21 cellular contexts compared by ENCODE assay signal in genomic region chr17:33580215-33580614, GRCh38.
"Had no signal": no experiment of that assay in that cellular context is flagged by ENCODE, and none has a peak within 500 bp of the region (broad histone marks: within the 10 kb centered on the region; RNA-seq: fewer than 3 reads in every experiment).

No MANE protein-coding gene starts in this region.

- H3K27ac Mint-ChIP-seq: naive thymus-derived CD4-positive, alpha-beta T cell; nephron progenitor cell; type B pancreatic cell had no signal

- FAIRE-seq: islet of Langerhans, urothelium cell line had no signal

- H3K4me1 ChIP-seq: heart left ventricle, psoas muscle, spleen had no signal

- H3K9me3 ChIP-seq: heart left ventricle, neutrophil, psoas muscle, spleen had no signal

- H3K36me3 ChIP-seq: heart left ventricle, neutrophil, spleen had no signal

- H3K4me3 ChIP-seq: dorsolateral prefrontal cortex, heart left ventricle, psoas muscle, spleen had no signal

- H3K27ac ChIP-seq: dorsolateral prefrontal cortex, heart left ventricle, neutrophil, psoas muscle, spleen had no signal

- DNase-seq: cortex of kidney; dorsolateral prefrontal cortex; effector CD8-positive, alpha-beta T cell; foreskin melanocyte; heart left ventricle; hippocampal formation; kidney glomerular epithelial cell; naive thymus-derived CD4-positive, alpha-beta T cell; nephron progenitor cell; psoas muscle; retina; spleen; stimulated activated CD4-positive, alpha-beta T cell treated with anti-CD3 and anti-CD28 coated beads, Interleukin-15, amount 100 ng/mL, for 24 hours; stimulated activated CD4-positive, alpha-beta T cell treated with anti-CD3 and anti-CD28 coated beads, Interleukin-2, amount 100 ng/mL, for 24 hours; stimulated activated CD4-positive, alpha-beta T cell treated with anti-CD3 and anti-CD28 coated beads, Interleukin-4, amount 100 ng/mL, for 4 hours; stimulated activated naive CD4-positive, alpha-beta T cell had no signal

- H3K4me3 Mint-ChIP-seq: naive thymus-derived CD4-positive, alpha-beta T cell; nephron progenitor cell; type B pancreatic cell had no signal

- H3K9me3 Mint-ChIP-seq: type B pancreatic cell had no signal

- ATAC-seq: heart left ventricle; naive thymus-derived CD4-positive, alpha-beta T cell; psoas muscle; sciatic nerve had no signal

- H3K36me3 Mint-ChIP-seq: naive thymus-derived CD4-positive, alpha-beta T cell; type B pancreatic cell had no signal

- H3K4me1 Mint-ChIP-seq: naive thymus-derived CD4-positive, alpha-beta T cell; nephron progenitor cell had no signal
